In the genomic region with DNA sequence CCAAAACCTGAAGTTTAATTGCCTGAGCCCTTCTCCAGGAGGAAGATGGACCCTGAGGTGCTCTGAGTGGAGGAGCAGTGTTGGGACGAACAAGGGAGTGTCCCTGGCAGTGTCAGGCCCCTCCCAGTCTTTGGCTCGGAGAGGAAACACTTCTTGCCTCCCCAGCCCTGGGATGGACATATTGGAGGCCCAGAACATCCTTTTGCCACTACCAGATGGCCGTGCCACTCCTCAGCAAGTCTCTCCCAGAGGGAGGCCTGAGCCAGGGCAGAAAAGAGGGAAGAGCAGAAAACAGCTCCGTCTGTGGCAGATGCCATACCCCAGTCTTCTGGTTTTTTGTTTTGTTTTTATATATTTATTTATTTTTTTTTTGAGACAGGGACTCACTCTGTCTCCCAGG, we compare ENCODE assay signal across 1 cellular context.
TF ChIP-seq lines count a peak whose summit lies in the region.

No MANE protein-coding gene starts in this region.

TF ChIP-seq in GM23338, 12 proteins besides CTCF, POLR2A, EP300 and RAD21 (continued from another document):
- TF ChIP-seq, protein P1, sequence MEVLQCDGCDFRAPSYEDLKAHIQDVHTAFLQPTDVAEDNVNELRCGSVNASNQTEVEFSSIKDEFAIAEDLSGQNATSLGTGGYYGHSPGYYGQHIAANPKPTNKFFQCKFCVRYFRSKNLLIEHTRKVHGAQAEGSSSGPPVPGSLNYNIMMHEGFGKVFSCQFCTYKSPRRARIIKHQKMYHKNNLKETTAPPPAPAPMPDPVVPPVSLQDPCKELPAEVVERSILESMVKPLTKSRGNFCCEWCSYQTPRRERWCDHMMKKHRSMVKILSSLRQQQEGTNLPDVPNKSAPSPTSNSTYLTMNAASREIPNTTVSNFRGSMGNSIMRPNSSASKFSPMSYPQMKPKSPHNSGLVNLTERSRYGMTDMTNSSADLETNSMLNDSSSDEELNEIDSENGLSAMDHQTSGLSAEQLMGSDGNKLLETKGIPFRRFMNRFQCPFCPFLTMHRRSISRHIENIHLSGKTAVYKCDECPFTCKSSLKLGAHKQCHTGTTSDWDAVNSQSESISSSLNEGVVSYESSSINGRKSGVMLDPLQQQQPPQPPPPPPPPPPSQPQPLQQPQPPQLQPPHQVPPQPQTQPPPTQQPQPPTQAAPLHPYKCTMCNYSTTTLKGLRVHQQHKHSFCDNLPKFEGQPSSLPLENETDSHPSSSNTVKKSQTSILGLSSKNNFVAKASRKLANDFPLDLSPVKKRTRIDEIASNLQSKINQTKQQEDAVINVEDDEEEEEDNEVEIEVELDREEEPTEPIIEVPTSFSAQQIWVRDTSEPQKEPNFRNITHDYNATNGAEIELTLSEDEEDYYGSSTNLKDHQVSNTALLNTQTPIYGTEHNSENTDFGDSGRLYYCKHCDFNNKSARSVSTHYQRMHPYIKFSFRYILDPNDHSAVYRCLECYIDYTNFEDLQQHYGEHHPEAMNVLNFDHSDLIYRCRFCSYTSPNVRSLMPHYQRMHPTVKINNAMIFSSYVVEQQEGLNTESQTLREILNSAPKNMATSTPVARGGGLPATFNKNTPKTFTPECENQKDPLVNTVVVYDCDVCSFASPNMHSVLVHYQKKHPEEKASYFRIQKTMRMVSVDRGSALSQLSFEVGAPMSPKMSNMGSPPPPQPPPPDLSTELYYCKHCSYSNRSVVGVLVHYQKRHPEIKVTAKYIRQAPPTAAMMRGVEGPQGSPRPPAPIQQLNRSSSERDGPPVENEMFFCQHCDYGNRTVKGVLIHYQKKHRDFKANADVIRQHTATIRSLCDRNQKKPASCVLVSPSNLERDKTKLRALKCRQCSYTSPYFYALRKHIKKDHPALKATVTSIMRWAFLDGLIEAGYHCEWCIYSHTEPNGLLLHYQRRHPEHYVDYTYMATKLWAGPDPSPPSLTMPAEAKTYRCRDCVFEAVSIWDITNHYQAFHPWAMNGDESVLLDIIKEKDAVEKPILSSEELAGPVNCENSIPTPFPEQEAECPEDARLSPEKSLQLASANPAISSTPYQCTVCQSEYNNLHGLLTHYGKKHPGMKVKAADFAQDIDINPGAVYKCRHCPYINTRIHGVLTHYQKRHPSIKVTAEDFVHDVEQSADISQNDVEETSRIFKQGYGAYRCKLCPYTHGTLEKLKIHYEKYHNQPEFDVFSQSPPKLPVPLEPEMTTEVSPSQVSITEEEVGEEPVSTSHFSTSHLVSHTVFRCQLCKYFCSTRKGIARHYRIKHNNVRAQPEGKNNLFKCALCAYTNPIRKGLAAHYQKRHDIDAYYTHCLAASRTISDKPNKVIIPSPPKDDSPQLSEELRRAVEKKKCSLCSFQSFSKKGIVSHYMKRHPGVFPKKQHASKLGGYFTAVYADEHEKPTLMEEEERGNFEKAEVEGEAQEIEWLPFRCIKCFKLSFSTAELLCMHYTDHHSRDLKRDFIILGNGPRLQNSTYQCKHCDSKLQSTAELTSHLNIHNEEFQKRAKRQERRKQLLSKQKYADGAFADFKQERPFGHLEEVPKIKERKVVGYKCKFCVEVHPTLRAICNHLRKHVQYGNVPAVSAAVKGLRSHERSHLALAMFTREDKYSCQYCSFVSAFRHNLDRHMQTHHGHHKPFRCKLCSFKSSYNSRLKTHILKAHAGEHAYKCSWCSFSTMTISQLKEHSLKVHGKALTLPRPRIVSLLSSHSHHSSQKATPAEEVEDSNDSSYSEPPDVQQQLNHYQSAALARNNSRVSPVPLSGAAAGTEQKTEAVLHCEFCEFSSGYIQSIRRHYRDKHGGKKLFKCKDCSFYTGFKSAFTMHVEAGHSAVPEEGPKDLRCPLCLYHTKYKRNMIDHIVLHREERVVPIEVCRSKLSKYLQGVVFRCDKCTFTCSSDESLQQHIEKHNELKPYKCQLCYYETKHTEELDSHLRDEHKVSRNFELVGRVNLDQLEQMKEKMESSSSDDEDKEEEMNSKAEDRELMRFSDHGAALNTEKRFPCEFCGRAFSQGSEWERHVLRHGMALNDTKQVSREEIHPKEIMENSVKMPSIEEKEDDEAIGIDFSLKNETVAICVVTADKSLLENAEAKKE (CRISPR knock-in tag; IDR thresholded peaks at IDR 0.05): no peak
- TF ChIP-seq JUNB (IDR thresholded peaks at IDR 0.05; ENCODE audit: unreplicated experiment) (no peak), POLR2AphosphoS5 (IDR thresholded peaks at IDR 0.05; ENCODE audit: low read depth) (no peak), ZNF114 (CRISPR knock-in tag; IDR thresholded peaks at IDR 0.05) (no peak)
